1 cellular context compared by ENCODE assay signal in the genomic region with DNA sequence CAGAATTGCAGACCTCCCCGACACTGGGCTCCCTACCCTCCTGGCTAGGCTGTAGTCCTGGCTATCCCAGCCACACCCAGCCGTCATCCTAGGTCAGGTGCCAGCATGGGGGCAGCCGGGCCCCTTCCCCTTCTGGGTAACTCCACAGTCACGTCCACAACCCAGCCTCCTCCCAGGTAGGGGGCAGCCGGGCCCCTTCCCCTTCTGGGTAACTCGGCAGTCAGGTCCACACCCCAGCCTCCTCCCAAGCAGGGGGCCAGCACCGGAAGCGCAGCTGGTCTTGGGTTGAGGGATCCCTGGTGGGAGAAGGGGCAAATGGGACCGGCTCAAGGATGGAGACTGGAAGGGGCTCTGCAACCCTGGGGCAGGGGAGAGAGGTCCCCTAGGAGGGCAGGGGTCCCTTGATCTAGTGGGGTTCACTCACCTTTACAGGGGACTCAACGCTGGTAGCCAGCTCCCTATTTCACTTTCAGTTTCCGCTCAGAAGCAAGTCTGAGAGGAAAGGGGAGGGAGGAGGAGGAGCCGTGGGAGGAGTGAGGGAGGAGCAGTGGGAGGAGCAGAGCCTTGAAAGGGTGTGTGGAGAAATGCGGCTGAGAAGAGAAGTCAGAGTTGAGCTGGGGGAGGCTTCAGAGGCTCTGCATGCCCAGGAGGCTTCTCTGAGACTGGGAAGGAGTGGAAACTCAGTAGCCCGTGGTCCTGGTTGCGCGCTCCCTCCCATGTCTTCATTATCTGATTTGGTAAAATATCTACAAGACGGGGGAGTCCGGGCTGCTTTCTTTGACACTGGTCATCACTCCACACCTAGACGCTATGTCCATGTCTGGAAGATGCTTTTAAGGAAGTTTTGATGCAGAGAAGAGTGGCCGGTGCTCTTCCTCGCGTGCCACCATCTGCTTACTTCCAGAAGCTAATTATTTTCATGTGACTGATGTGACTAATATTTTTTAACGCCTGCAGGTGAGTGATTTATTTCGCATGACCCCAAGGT.
TF ChIP-seq lines count a peak whose summit lies in the region.

TSS of gene TRIM21 (minus strand) at position 494 of the 988 bp plus-strand sequence. CDS start 3,293 bp downstream, outside the sequence.

TF ChIP-seq in HepG2, 621 proteins besides CTCF, POLR2A, EP300 and RAD21 (continued from another document and continues in another):
- TF ChIP-seq ZBTB43 (CRISPR knock-in tag; conservative IDR thresholded peaks at IDR 0.05), result no peak
- no peak for TF ChIP-seq ZBTB20 (CRISPR knock-in tag; IDR thresholded peaks at IDR 0.05; ENCODE audit: borderline replicate concordance, low read depth)
- no peak for TF ChIP-seq HES4 (CRISPR knock-in tag; IDR thresholded peaks at IDR 0.05; ENCODE audit: borderline replicate concordance)
- no peak for TF ChIP-seq FOXC1 (CRISPR knock-in tag; IDR thresholded peaks at IDR 0.05; ENCODE audit: borderline replicate concordance)
- no peak for TF ChIP-seq KMT2B (CRISPR knock-in tag; IDR thresholded peaks at IDR 0.05)
- TF ChIP-seq, protein P1, sequence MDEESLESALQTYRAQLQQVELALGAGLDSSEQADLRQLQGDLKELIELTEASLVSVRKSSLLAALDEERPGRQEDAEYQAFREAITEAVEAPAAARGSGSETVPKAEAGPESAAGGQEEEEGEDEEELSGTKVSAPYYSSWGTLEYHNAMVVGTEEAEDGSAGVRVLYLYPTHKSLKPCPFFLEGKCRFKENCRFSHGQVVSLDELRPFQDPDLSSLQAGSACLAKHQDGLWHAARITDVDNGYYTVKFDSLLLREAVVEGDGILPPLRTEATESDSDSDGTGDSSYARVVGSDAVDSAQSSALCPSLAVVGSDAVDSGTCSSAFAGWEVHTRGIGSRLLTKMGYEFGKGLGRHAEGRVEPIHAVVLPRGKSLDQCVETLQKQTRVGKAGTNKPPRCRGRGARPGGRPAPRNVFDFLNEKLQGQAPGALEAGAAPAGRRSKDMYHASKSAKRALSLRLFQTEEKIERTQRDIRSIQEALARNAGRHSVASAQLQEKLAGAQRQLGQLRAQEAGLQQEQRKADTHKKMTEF (CRISPR knock-in tag; IDR thresholded peaks at IDR 0.05), result no peak; the same call in 1 of the 2 replicates
- no peak for TF ChIP-seq ONECUT2 (CRISPR knock-in tag; IDR thresholded peaks at IDR 0.05)
- no peak for TF ChIP-seq ZNF333 (CRISPR knock-in tag; IDR thresholded peaks at IDR 0.05; ENCODE audit: borderline replicate concordance)
- no peak for TF ChIP-seq DNMT3B (CRISPR knock-in tag; conservative IDR thresholded peaks at IDR 0.05)
- no peak for TF ChIP-seq NFYC (CRISPR knock-in tag; IDR thresholded peaks at IDR 0.05)
- TF ChIP-seq CC2D1A (CRISPR knock-in tag; IDR thresholded peaks at IDR 0.05), result no peak
- TF ChIP-seq ZNF788 (CRISPR knock-in tag; IDR thresholded peaks at IDR 0.05; ENCODE audit: borderline replicate concordance), result 0 out of 2 replicates have a peak, but pooled peaks have one; percentile 19
- no peak for TF ChIP-seq THAP8 (CRISPR knock-in tag; IDR thresholded peaks at IDR 0.05; ENCODE audit: borderline replicate concordance)
- no peak for TF ChIP-seq CEBPB (IDR thresholded peaks at IDR 0.05; ENCODE audit: borderline replicate concordance, low read depth, low read length)
- TF ChIP-seq ZNF350 (CRISPR knock-in tag; IDR thresholded peaks at IDR 0.05; ENCODE audit: borderline replicate concordance, low read depth), result peak; percentile 46; the same call in 1 of the 2 replicates
- TF ChIP-seq ZNF780A (CRISPR knock-in tag; IDR thresholded peaks at IDR 0.05), result no peak
- TF ChIP-seq, protein P2, sequence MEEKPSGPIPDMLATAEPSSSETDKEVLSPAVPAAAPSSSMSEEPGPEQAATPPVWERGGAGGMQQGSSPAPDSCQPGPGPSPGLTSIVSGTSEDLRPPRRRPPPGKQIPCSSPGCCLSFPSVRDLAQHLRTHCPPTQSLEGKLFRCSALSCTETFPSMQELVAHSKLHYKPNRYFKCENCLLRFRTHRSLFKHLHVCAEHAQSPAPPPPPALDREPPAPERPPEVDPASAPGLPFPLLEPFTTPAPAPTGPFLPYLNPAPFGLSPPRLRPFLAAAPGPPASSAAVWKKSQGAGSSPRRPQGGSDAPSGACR (CRISPR knock-in tag; IDR thresholded peaks at IDR 0.05), result no peak
- TF ChIP-seq, protein P3, sequence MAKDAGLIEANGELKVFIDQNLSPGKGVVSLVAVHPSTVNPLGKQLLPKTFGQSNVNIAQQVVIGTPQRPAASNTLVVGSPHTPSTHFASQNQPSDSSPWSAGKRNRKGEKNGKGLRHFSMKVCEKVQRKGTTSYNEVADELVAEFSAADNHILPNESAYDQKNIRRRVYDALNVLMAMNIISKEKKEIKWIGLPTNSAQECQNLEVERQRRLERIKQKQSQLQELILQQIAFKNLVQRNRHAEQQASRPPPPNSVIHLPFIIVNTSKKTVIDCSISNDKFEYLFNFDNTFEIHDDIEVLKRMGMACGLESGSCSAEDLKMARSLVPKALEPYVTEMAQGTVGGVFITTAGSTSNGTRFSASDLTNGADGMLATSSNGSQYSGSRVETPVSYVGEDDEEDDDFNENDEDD (CRISPR knock-in tag; IDR thresholded peaks at IDR 0.05; ENCODE audit: borderline replicate concordance), result no peak
- TF ChIP-seq GMEB2 (CRISPR knock-in tag; IDR thresholded peaks at IDR 0.05; ENCODE audit: low read depth), result no peak
- TF ChIP-seq JUND (CRISPR knock-in tag; IDR thresholded peaks at IDR 0.05), result no peak
- TF ChIP-seq SALL2 (CRISPR knock-in tag; IDR thresholded peaks at IDR 0.05), result no peak
- TF ChIP-seq AKNA (CRISPR knock-in tag; IDR thresholded peaks at IDR 0.05; ENCODE audit: borderline replicate concordance), result no peak
- TF ChIP-seq, protein P4, sequence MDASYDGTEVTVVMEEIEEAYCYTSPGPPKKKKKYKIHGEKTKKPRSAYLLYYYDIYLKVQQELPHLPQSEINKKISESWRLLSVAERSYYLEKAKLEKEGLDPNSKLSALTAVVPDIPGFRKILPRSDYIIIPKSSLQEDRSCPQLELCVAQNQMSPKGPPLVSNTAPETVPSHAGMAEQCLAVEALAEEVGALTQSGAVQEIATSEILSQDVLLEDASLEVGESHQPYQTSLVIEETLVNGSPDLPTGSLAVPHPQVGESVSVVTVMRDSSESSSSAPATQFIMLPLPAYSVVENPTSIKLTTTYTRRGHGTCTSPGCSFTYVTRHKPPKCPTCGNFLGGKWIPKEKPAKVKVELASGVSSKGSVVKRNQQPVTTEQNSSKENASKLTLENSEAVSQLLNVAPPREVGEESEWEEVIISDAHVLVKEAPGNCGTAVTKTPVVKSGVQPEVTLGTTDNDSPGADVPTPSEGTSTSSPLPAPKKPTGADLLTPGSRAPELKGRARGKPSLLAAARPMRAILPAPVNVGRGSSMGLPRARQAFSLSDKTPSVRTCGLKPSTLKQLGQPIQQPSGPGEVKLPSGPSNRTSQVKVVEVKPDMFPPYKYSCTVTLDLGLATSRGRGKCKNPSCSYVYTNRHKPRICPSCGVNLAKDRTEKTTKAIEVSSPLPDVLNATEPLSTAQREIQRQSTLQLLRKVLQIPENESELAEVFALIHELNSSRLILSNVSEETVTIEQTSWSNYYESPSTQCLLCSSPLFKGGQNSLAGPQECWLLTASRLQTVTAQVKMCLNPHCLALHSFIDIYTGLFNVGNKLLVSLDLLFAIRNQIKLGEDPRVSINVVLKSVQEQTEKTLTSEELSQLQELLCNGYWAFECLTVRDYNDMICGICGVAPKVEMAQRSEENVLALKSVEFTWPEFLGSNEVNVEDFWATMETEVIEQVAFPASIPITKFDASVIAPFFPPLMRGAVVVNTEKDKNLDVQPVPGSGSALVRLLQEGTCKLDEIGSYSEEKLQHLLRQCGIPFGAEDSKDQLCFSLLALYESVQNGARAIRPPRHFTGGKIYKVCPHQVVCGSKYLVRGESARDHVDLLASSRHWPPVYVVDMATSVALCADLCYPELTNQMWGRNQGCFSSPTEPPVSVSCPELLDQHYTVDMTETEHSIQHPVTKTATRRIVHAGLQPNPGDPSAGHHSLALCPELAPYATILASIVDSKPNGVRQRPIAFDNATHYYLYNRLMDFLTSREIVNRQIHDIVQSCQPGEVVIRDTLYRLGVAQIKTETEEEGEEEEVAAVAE (CRISPR knock-in tag; IDR thresholded peaks at IDR 0.05; ENCODE audit: borderline replicate concordance), result no peak
- no peak for TF ChIP-seq RBM22 (optimal IDR thresholded peaks at IDR 0.05; ENCODE audit: low read length)
- no peak for TF ChIP-seq MED8 (CRISPR knock-in tag; IDR thresholded peaks at IDR 0.05; ENCODE audit: insufficient replicate concordance)
- TF ChIP-seq KDM4B (CRISPR knock-in tag; IDR thresholded peaks at IDR 0.05), result no peak
- peak; percentile 42; the same call in 1 of the 2 replicates for TF ChIP-seq DMAP1 (CRISPR knock-in tag; IDR thresholded peaks at IDR 0.05)
- TF ChIP-seq SP140L (CRISPR knock-in tag; IDR thresholded peaks at IDR 0.05; ENCODE audit: borderline replicate concordance), result no peak
- 0 out of 2 replicates have a peak, but pooled peaks have one; percentile 27 for TF ChIP-seq POGZ (CRISPR knock-in tag; IDR thresholded peaks at IDR 0.05)
- TF ChIP-seq MAF1 (CRISPR knock-in tag; IDR thresholded peaks at IDR 0.05; ENCODE audit: borderline replicate concordance), result no peak
- no peak for TF ChIP-seq ZNF180 (CRISPR knock-in tag; IDR thresholded peaks at IDR 0.05; ENCODE audit: borderline replicate concordance, low read depth)
- no peak for TF ChIP-seq MTERF4 (CRISPR knock-in tag; IDR thresholded peaks at IDR 0.05)
